8 cellular contexts compared by ENCODE assay signal in the genomic region with DNA sequence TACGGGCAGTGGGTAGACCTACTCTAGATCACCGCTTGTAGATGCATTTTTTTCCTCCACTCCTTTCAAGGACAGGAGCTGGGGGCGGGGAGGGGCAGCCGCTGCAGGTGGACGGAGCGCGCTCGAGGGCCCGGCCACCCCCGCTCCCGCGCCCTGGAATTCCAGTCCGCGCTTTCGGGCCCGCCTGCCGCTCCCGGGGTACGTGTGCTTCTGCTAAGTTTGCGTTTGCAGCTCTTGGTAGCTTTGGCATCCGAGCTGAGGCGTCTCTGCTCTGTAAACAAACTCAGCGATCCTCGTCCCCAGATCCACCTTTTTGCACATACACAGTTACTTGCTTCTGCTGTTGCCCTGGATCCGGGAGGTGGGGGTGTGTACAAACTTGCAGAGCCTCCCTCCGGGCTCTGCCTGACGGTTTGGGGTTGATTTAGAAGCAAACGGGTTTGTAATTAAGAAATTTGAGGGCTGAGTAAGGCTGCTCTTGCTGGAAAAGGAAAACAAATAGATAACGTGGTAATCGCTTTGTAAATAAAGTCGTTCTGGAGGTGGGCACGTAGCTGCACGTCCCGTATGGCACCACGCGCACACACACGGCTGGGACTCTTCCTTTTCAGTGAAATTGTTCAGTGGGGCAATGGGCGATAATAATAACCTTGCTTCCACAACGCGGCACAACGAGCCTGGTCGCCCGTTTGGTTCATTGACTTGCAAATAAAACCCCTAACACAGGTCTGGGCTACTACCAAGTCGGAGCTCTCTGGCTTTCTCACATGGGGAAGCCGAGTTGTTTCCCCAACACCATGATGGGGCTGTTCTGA. TPM values are rescaled to one million over a fixed set of nuclear protein-coding genes. Genes with fewer than 3 reads are reported as not detected.
A peak's percentile ranks its signal among the peaks of the same experiment; 100 is the strongest.
DNase-seq lines count a peak whose midpoint lies in the region; ATAC-seq and TF ChIP-seq lines count a peak whose summit lies in the region.

No MANE protein-coding gene starts in this region.

- H3K4me1 ChIP-seq in PC-3 (ENCODE audit: insufficient read depth, low read length) (peaks cover 35% of the 10 kb centered on the region), esophagus muscularis mucosa (peaks cover 11 to 29% (median 16%) of the 10 kb centered on the region in 4 donors)

- peak overlapping the region; percentile 90 for H3K4me3 Mint-ChIP-seq in activated T-cell treated with anti-CD3 and anti-CD28 coated beads, Interleukin-2, amount 50 U/mL, for 24 hours

- no peaks in the 10 kb centered on the region for H3K9me2 ChIP-seq in PC-3 (replicated peaks; ENCODE audit: low read length)

- CTCF ChIA-PET in PC-3 (lab: Charles Lee), result interaction anchor here (0.6 to 0.7 kb wide), 2 partner anchors 60 to 161 kb away, joined by 3 to 4 read pairs; no protein-coding TSS in a partner anchor

- peak; percentile 2 for TF ChIP-seq EP300 in esophagus muscularis mucosa (IDR thresholded peaks at IDR 0.05)

- 0% methylated on average over 41 of the region's 45 CpGs for WGBS in esophagus muscularis mucosa

- intact Hi-C loops in PC-3 (cut with micrococcal nuclease), result loop anchor here (1.0 to 10.0 kb wide), 12 partner anchors 189 to 1469 kb away; no protein-coding TSS in a partner anchor
- intact Hi-C loops in esophagus muscularis mucosa (cut with DNase I), result loop anchor here (2.0 to 10.0 kb wide), 4 partner anchors 162 to 509 kb away; no protein-coding TSS in a partner anchor

- H3K9me3 ChIP-seq in PC-3 (ENCODE audit: low read length), result no peaks in the 10 kb centered on the region
- H3K9me3 ChIP-seq in esophagus muscularis mucosa, result peaks cover 0 to 5% (median 0%) of the 10 kb centered on the region in 4 donors

- H3K36me3 ChIP-seq in PC-3 (ENCODE audit: low read depth, low read length), result peaks cover 7% of the 10 kb centered on the region; the same call in 1 of the 2 replicates
- peaks cover 9 to 26% (median 14%) of the 10 kb centered on the region in 4 donors for H3K36me3 ChIP-seq in esophagus muscularis mucosa

- DNase-seq in DMS153 treated with DMSO at 0.1 percent for 48 hours (lab: John Stamatoyannopoulos, UW; ENCODE audit: unreplicated experiment) (peak; percentile 91), PC-3 (peak; percentile 90), esophagus muscularis mucosa (ENCODE audit: extremely low spot score) (peak; percentile 97), myocyte (ENCODE audit: low read depth) (peak; percentile 97)
- DNase-seq in Jurkat, Clone E6-1 (ENCODE audit: low read depth, low spot score), result peak; percentile 88
- peak; percentile 89 for DNase-seq in activated T-cell treated with anti-CD3 and anti-CD28 coated beads, Interleukin-2, amount 50 U/mL, for 24 hours
- peak; percentile 65 to 76 for DNase-seq in stimulated activated CD8-positive, alpha-beta memory T cell treated with anti-CD3 and anti-CD28 coated beads, Interleukin-7, amount 100 ng/mL, for 4 hours (ENCODE audit: low read depth in 2 of 2)

- H3K4me1 Mint-ChIP-seq in activated T-cell treated with anti-CD3 and anti-CD28 coated beads, Interleukin-2, amount 50 U/mL, for 24 hours (ENCODE audit: low read depth), result peaks cover 41% of the 10 kb centered on the region

- TF ChIP-seq POLR2A in esophagus muscularis mucosa (IDR thresholded peaks at IDR 0.05; ENCODE audit: low read depth), result peak; percentile 30

- TF ChIP-seq CTCF in PC-3 (conservative IDR thresholded peaks at IDR 0.05; ENCODE audit: low read depth, low read length), result no peak
- peak in 1 of 3 experiments; percentile 15 for TF ChIP-seq CTCF in esophagus muscularis mucosa (IDR thresholded peaks at IDR 0.05)

- H3K27ac Mint-ChIP-seq in activated T-cell treated with anti-CD3 and anti-CD28 coated beads, Interleukin-2, amount 50 U/mL, for 24 hours, result peak overlapping the region; percentile 96

- H3K27me3 Mint-ChIP-seq in activated T-cell treated with anti-CD3 and anti-CD28 coated beads, Interleukin-2, amount 50 U/mL, for 24 hours, result no peaks in the 10 kb centered on the region

- peak overlapping the region; percentile 84 for H3K4me3 ChIP-seq in Jurkat, Clone E6-1 (ENCODE audit: low read length)
- peak overlapping the region; percentile 91 for H3K4me3 ChIP-seq in PC-3 (ENCODE audit: low read length)
- peak overlapping the region; percentile 80 to 91 (median 85) for H3K4me3 ChIP-seq in esophagus muscularis mucosa

- H3K27ac ChIP-seq in PC-3 (ENCODE audit: low read length) (peak overlapping the region; percentile 83), esophagus muscularis mucosa (replicated peaks in 1 of 4) (peak overlapping the region; percentile 90 to 96 (median 95))

- H2AFZ ChIP-seq in PC-3 (ENCODE audit: low read length), result peak overlapping the region; percentile 99

- H3K9me3 Mint-ChIP-seq in activated T-cell treated with anti-CD3 and anti-CD28 coated beads, Interleukin-2, amount 50 U/mL, for 24 hours, result no peaks in the 10 kb centered on the region

- peak overlapping the region; percentile 90 for H3K9ac ChIP-seq in PC-3 (ENCODE audit: low read length)

- TSS peak; percentile 89 for BruUV-seq in PC-3 (replicated peaks; lab: Mats Ljungman, UMichigan)

- H3K79me2 ChIP-seq in PC-3 (ENCODE audit: low read length), result peaks cover 36% of the 10 kb centered on the region

- peak overlapping the region; percentile 95 for H3K4me2 ChIP-seq in PC-3 (ENCODE audit: low read length)

- peaks cover 18% of the 10 kb centered on the region for H4K20me1 ChIP-seq in PC-3 (ENCODE audit: low read length)

- POLR2A ChIA-PET in PC-3 (lab: Charles Lee; ENCODE audit: unreplicated experiment), result interaction anchor here (0.5 to 1.4 kb wide), 4 partner anchors 162 to 1349 kb away, joined by 3 to 11 read pairs (median 3); no protein-coding TSS in a partner anchor

- ATAC-seq in GM21619 (IDR thresholded peaks at IDR 0.05; ENCODE audit: unreplicated experiment) (peak; percentile 51), PC-3 (peak; percentile 70)

- H3K27me3 ChIP-seq in PC-3 (ENCODE audit: low read length) (no peaks in the 10 kb centered on the region), esophagus muscularis mucosa (no peaks in the 10 kb centered on the region)

- H3F3A ChIP-seq in PC-3 (ENCODE audit: low read length, unreplicated experiment), result no peaks in the 10 kb centered on the region

- H3K36me3 Mint-ChIP-seq in activated T-cell treated with anti-CD3 and anti-CD28 coated beads, Interleukin-2, amount 50 U/mL, for 24 hours (ENCODE audit: low read depth), result peaks cover 33% of the 10 kb centered on the region

RNA-seq across cellular contexts. Expression of a gene that starts 1.0 kb away (rescaled TPM):
- 16.4 TPM for polyA plus RNA-seq in Jurkat, Clone E6-1 (2012; ENCODE audit: insufficient read depth, insufficient read length)
- 51.4 and 54.2 TPM in 2 replicates for total RNA-seq in PC-3 (2014; rRNA removed)
- 100 to 1,000 TPM; 144 to 844 (median 324) TPM for total RNA-seq in esophagus muscularis mucosa
- 201 and 218 TPM in 2 replicates for total RNA-seq in myocyte
- polyA plus RNA-seq in myocyte (2012), result 129 TPM

Comparison
In these comparisons a context has a peak if more than half of its experiments do, and no peak if none do; other contexts are left out.
1. Peak in every context shown above with its lines: DNase-seq, ATAC-seq, H3K4me3 ChIP-seq and H3K27ac ChIP-seq.